Comparison of ENCODE assay signal across 33 cellular contexts in the genomic region with DNA sequence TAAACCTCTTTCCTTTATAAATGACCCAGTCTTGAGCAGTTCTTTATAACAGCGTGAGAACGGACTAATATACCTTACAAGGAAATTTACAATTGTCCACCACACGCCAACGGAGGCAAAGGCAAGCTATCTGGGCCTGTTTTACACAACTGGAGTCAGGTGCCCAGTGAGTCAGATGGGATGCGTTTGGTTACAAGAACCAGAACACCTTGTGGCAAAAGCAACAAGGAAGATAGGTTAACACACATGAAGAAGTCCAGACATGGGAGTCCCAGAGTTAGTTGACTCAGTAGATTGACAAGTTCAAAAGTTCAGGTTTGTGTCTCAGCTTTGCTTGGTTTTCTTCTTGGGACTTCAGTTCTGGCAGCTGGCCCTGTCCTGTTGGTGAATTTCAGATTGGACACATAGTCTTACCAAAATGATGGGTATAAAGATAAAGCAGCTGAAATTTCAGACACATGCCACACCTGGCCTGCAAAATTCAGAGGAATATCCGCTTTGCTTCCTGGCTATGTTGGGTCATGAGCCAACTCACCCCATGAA.
"Had no signal": no experiment of that assay in that cellular context is flagged by ENCODE, and none has a peak within 500 bp of the region (broad histone marks: within the 10 kb centered on the region; RNA-seq: fewer than 3 reads in every experiment).

No MANE protein-coding gene starts in this region.

- FAIRE-seq: frontal cortex had no signal

- H3K9me3 Mint-ChIP-seq: activated B cell treated with CpG ODN at 0.5 μM for 24 hours; activated CD8-positive, alpha-beta T cell treated with anti-CD3 and anti-CD28 coated beads for 36 hours; activated naive CD4-positive, alpha-beta T cell treated with anti-CD3 and anti-CD28 coated beads for 36 hours; activated naive CD4-positive, alpha-beta T cell treated with anti-CD3 and anti-CD28 coated beads, Interleukin-2, amount 50 U/mL, for 24 hours; activated naive CD8-positive, alpha-beta T cell treated with anti-CD3 and anti-CD28 coated beads for 36 hours; activated naive CD8-positive, alpha-beta T cell treated with anti-CD3 and anti-CD28 coated beads, Interleukin-2, amount 50 U/mL, for 24 hours; activated T-cell treated with anti-CD3 and anti-CD28 coated beads, Interleukin-2, amount 50 U/mL, for 4 hours; activated T-helper 17 cell treated with anti-CD3 and anti-CD28 coated beads, Interleukin-2, amount 50 U/mL, for 72 hours; central memory CD8-positive, alpha-beta T cell; dendritic cell treated with granulocyte-macrophage colony-stimulating factor and Interleukin-4, amounts not matched to agents 40 ng/mL and 50 ng/mL, for 4 days; T-helper 2 cell treated with Interferon-gamma antibody and Interleukin-4, amounts not matched to agents 5 μg/mL and 100 μg/mL, for 36 hours had no signal

- H3K4me1 Mint-ChIP-seq: activated B cell treated with CpG ODN at 0.5 μM for 24 hours; activated naive CD4-positive, alpha-beta T cell treated with anti-CD3 and anti-CD28 coated beads, Interleukin-2, amount 50 U/mL, for 24 hours; activated naive CD8-positive, alpha-beta T cell treated with anti-CD3 and anti-CD28 coated beads for 36 hours; activated naive CD8-positive, alpha-beta T cell treated with anti-CD3 and anti-CD28 coated beads, Interleukin-2, amount 50 U/mL, for 24 hours; activated T-helper 17 cell treated with anti-CD3 and anti-CD28 coated beads, Interleukin-2, amount 50 U/mL, for 72 hours; central memory CD8-positive, alpha-beta T cell had no signal

- ATAC-seq: activated CD4-positive, CD25-positive, alpha-beta regulatory T cell treated with anti-CD3 and anti-CD28 coated beads, Interleukin-2, amount 50 U/mL, for 24 hours; activated CD8-positive, alpha-beta T cell treated with anti-CD3 and anti-CD28 coated beads for 36 hours; activated naive CD8-positive, alpha-beta T cell treated with anti-CD3 and anti-CD28 coated beads, Interleukin-2, amount 50 U/mL, for 24 hours; activated T-cell treated with anti-CD3 and anti-CD28 coated beads, Interleukin-2, amount 50 U/mL, for 4 hours; activated T-helper 17 cell treated with anti-CD3 and anti-CD28 coated beads, Interleukin-2, amount 50 U/mL, for 72 hours; heart left ventricle; T-helper 17 cell had no signal

- H3K36me3 Mint-ChIP-seq: activated naive CD4-positive, alpha-beta T cell treated with anti-CD3 and anti-CD28 coated beads, Interleukin-2, amount 50 U/mL, for 24 hours; activated naive CD8-positive, alpha-beta T cell treated with anti-CD3 and anti-CD28 coated beads for 36 hours; brain had no signal

- H3K27me3 Mint-ChIP-seq: activated naive CD8-positive, alpha-beta T cell treated with anti-CD3 and anti-CD28 coated beads for 36 hours; activated naive CD8-positive, alpha-beta T cell treated with anti-CD3 and anti-CD28 coated beads, Interleukin-2, amount 50 U/mL, for 24 hours; brain had no signal

- DNase-seq: activated B cell treated with CpG ODN at 0.5 μM for 24 hours; activated CD4-positive, alpha-beta T cell treated with anti-CD3 and anti-CD28 coated beads for 48 hours; activated CD4-positive, alpha-beta T cell treated with anti-CD3 and anti-CD28 coated beads, Interleukin-2, amount 50 U/mL, for 1 hour; activated CD4-positive, alpha-beta T cell treated with anti-CD3 and anti-CD28 coated beads, Interleukin-2, amount 50 U/mL, for 48 hours; activated CD8-positive, alpha-beta memory T cell treated with anti-CD3 and anti-CD28 coated beads for 24 hours; activated CD8-positive, alpha-beta T cell treated with anti-CD3 and anti-CD28 coated beads for 36 hours; activated effector memory CD4-positive, alpha-beta T cell treated with Interleukin-2 at 50 U/mL for 16 hours; activated naive CD4-positive, alpha-beta T cell treated with anti-CD3 and anti-CD28 coated beads for 36 hours; activated naive CD8-positive, alpha-beta T cell treated with anti-CD3 and anti-CD28 coated beads for 36 hours; activated naive CD8-positive, alpha-beta T cell treated with anti-CD3 and anti-CD28 coated beads, Interleukin-2, amount 50 U/mL, for 24 hours; activated T-cell treated with anti-CD3 and anti-CD28 coated beads, Interleukin-2, amount 50 U/mL, for 4 hours; adrenal gland; dorsolateral prefrontal cortex; effector memory CD4-positive, alpha-beta T cell; endodermal cell; erythroblast; foreskin fibroblast; heart left ventricle; T-helper 1 cell; T-helper 17 cell; T1000; WERI-Rb-1 had no signal

- H3K27ac ChIP-seq: adrenal gland, ascending aorta, breast epithelium, coronary artery, heart left ventricle, WERI-Rb-1 had no signal

- H3K4me3 Mint-ChIP-seq: activated B cell treated with CpG ODN at 0.5 μM for 24 hours; activated CD8-positive, alpha-beta T cell treated with anti-CD3 and anti-CD28 coated beads for 36 hours; activated naive CD4-positive, alpha-beta T cell treated with anti-CD3 and anti-CD28 coated beads for 36 hours; activated naive CD4-positive, alpha-beta T cell treated with anti-CD3 and anti-CD28 coated beads, Interleukin-2, amount 50 U/mL, for 24 hours; activated naive CD8-positive, alpha-beta T cell treated with anti-CD3 and anti-CD28 coated beads for 36 hours; activated naive CD8-positive, alpha-beta T cell treated with anti-CD3 and anti-CD28 coated beads, Interleukin-2, amount 50 U/mL, for 24 hours; activated T-cell treated with anti-CD3 and anti-CD28 coated beads, Interleukin-2, amount 50 U/mL, for 4 hours; activated T-helper 17 cell treated with anti-CD3 and anti-CD28 coated beads, Interleukin-2, amount 50 U/mL, for 72 hours; brain; central memory CD8-positive, alpha-beta T cell; dendritic cell treated with granulocyte-macrophage colony-stimulating factor and Interleukin-4, amounts not matched to agents 40 ng/mL and 50 ng/mL, for 4 days; endodermal cell; T-helper 17 cell; T-helper 2 cell treated with Interferon-gamma antibody and Interleukin-4, amounts not matched to agents 5 μg/mL and 100 μg/mL, for 36 hours had no signal

- H3K27ac Mint-ChIP-seq: activated B cell treated with CpG ODN at 0.5 μM for 24 hours; activated CD8-positive, alpha-beta T cell treated with anti-CD3 and anti-CD28 coated beads for 36 hours; activated naive CD4-positive, alpha-beta T cell treated with anti-CD3 and anti-CD28 coated beads for 36 hours; activated naive CD4-positive, alpha-beta T cell treated with anti-CD3 and anti-CD28 coated beads, Interleukin-2, amount 50 U/mL, for 24 hours; activated naive CD8-positive, alpha-beta T cell treated with anti-CD3 and anti-CD28 coated beads for 36 hours; activated naive CD8-positive, alpha-beta T cell treated with anti-CD3 and anti-CD28 coated beads, Interleukin-2, amount 50 U/mL, for 24 hours; activated T-helper 17 cell treated with anti-CD3 and anti-CD28 coated beads, Interleukin-2, amount 50 U/mL, for 72 hours; brain; dendritic cell treated with granulocyte-macrophage colony-stimulating factor and Interleukin-4, amounts not matched to agents 40 ng/mL and 50 ng/mL, for 4 days; endodermal cell; T-helper 17 cell; T-helper 2 cell treated with Interferon-gamma antibody and Interleukin-4, amounts not matched to agents 5 μg/mL and 100 μg/mL, for 36 hours had no signal
